ENCODE assay signal across 1 cellular context in genomic region chr3:4670352-4670751, GRCh38.
TF ChIP-seq lines count a peak whose summit lies in the region.

No MANE protein-coding gene starts in this region.

TF ChIP-seq in GM12878, 131 proteins besides CTCF, POLR2A, EP300 and RAD21 (continued from another document):
- TF ChIP-seq KDM1A (IDR thresholded peaks at IDR 0.05; ENCODE audit: borderline replicate concordance) (no peak), RCOR1 (conservative IDR thresholded peaks at IDR 0.05; ENCODE audit: low read depth, low read length) (no peak), YY1 (IDR thresholded peaks at IDR 0.05; ENCODE audit: low read depth, low read length) (no peak), TARDBP (IDR thresholded peaks at IDR 0.05; ENCODE audit: borderline replicate concordance) (no peak), ZNF217 (IDR thresholded peaks at IDR 0.05) (no peak), CBX5 (IDR thresholded peaks at IDR 0.05; ENCODE audit: low read depth) (no peak), EGR1 (IDR thresholded peaks at IDR 0.05; ENCODE audit: borderline replicate concordance in 1 of 2, low read depth in 2 of 2, low read length in 2 of 2) (no peak), HDAC6 (IDR thresholded peaks at IDR 0.05; ENCODE audit: unreplicated experiment) (no peak)
- TF ChIP-seq, protein P1, sequence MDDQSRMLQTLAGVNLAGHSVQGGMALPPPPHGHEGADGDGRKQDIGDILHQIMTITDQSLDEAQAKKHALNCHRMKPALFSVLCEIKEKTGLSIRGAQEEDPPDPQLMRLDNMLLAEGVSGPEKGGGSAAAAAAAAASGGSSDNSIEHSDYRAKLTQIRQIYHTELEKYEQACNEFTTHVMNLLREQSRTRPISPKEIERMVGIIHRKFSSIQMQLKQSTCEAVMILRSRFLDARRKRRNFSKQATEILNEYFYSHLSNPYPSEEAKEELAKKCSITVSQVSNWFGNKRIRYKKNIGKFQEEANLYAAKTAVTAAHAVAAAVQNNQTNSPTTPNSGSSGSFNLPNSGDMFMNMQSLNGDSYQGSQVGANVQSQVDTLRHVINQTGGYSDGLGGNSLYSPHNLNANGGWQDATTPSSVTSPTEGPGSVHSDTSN (IDR thresholded peaks at IDR 0.05; ENCODE audit: insufficient replicate concordance, low read depth, low read length) = no peak
